In the genomic region with DNA sequence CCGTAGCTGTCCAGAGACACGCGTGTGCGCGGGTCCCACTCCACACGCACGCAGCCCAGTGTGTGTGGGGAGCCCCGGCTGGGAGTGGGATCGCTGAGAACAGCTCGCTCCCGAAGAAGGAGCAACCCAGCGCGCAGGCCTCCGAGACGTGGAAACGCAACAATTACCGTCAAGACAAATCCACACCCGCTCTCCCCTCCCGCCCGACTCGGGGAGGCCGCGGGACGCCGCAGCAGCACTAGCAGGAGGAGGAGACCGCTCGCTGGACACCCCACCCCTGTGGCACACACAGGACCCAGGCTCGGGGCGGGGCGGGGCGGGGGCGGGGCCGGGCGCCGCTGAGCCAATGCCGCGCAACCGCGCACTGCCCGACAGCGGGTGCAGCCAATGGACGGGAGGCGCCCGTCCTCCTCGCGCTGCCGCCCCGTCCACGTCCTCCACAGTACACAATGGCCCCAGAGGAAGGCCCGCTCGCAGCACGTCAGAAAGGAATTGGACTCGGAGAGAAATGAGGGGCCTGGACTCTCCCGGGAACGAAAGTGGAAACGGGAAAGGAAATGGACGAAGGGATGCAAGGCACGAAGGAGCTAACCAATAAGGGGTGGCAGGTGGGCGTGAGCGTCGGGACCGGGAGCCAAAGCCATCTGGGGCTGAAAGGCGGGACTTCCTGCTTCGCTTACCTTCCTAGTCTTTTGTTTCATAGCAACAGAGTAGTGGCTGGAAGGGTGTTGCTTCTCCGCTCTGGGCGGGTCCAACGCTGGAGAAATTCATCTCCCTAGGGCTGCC, we compare ENCODE assay signal across 8 cellular contexts. TPM values are rescaled to one million over a fixed set of nuclear protein-coding genes. Genes with fewer than 3 reads are reported as not detected.
DNase-seq lines count a peak whose midpoint lies in the region; ATAC-seq, FAIRE-seq and TF ChIP-seq lines count a peak whose summit lies in the region.

TSS of gene CBLB (minus strand) at position 268 of the 786 bp plus-strand sequence. CDS start 1,435 bp downstream, outside the sequence.

- TF ChIP-seq CTCF in kidney epithelial cell (IDR thresholded peaks at IDR 0.05; ENCODE audit: insufficient read depth, low read length, poor library complexity, severe bottlenecking), result no peak

- H3K27me3 ChIP-seq in kidney epithelial cell (ENCODE audit: control insufficient read depth, insufficient read depth, low read length), result no peaks in the 10 kb centered on the region

- DNase-seq in Ammon's horn (ENCODE audit: low spot score) (peak; percentile 97), GM19239 (ENCODE audit: insufficient read length, low spot score) (peak; percentile 62), NCI-H524 treated with DMSO at 0.1 percent for 48 hours (lab: John Stamatoyannopoulos, UW) (peak; percentile 90), kidney epithelial cell (ENCODE audit: low read depth) (peak; percentile 94)
- DNase-seq in activated CD4-positive, alpha-beta T cell treated with anti-CD3 and anti-CD28 coated beads for 4 hours, result peak; percentile 76 to 84
- DNase-seq in stimulated activated CD4-positive, alpha-beta T cell treated with anti-CD3 and anti-CD28 coated beads, Interleukin-15, amount 100 ng/mL, for 48 hours (ENCODE audit: low read depth in 2 of 2), result peak; percentile 74 to 76

- H3K4me3 ChIP-seq in kidney epithelial cell (ENCODE audit: low read depth, low read length), result peak within 1 kb of the TSS; percentile 99

- peak; percentile 79 for ATAC-seq in HG03457 (IDR thresholded peaks at IDR 0.05; ENCODE audit: unreplicated experiment)

- FAIRE-seq in GM19239 (lab: Jason Lieb, UNC), result peak; percentile 98

- no peaks in the 10 kb centered on the region for H3K36me3 ChIP-seq in kidney epithelial cell (ENCODE audit: control insufficient read depth, insufficient read depth, low read length)

- peak within 1 kb of the TSS; percentile 94 for H3K27ac ChIP-seq in cingulate gyrus (ENCODE audit: low read depth, low read length)

RNA-seq across cellular contexts. Expression of gene CBLB, which starts in this region (rescaled TPM):
- total RNA-seq in kidney epithelial cell, result 15.1 and 27.2 TPM in 2 replicates

Comparison
In these comparisons a context has a peak if more than half of its experiments do, and no peak if none do; other contexts are left out.
1. Peak in every context shown above with its lines: DNase-seq, ATAC-seq, H3K4me3 ChIP-seq and H3K27ac ChIP-seq.